Comparison of ENCODE assay signal across 1 cellular context in genomic region chr19:12527034-12527836, GRCh38.
A peak's percentile ranks its signal among the peaks of the same experiment; 100 is the strongest.
TF ChIP-seq lines count a peak whose summit lies in the region.

No MANE protein-coding gene starts in this region.

TF ChIP-seq in K562, 482 proteins besides CTCF, POLR2A, EP300 and RAD21 (continued from another document):
- TF ChIP-seq, protein P1, sequence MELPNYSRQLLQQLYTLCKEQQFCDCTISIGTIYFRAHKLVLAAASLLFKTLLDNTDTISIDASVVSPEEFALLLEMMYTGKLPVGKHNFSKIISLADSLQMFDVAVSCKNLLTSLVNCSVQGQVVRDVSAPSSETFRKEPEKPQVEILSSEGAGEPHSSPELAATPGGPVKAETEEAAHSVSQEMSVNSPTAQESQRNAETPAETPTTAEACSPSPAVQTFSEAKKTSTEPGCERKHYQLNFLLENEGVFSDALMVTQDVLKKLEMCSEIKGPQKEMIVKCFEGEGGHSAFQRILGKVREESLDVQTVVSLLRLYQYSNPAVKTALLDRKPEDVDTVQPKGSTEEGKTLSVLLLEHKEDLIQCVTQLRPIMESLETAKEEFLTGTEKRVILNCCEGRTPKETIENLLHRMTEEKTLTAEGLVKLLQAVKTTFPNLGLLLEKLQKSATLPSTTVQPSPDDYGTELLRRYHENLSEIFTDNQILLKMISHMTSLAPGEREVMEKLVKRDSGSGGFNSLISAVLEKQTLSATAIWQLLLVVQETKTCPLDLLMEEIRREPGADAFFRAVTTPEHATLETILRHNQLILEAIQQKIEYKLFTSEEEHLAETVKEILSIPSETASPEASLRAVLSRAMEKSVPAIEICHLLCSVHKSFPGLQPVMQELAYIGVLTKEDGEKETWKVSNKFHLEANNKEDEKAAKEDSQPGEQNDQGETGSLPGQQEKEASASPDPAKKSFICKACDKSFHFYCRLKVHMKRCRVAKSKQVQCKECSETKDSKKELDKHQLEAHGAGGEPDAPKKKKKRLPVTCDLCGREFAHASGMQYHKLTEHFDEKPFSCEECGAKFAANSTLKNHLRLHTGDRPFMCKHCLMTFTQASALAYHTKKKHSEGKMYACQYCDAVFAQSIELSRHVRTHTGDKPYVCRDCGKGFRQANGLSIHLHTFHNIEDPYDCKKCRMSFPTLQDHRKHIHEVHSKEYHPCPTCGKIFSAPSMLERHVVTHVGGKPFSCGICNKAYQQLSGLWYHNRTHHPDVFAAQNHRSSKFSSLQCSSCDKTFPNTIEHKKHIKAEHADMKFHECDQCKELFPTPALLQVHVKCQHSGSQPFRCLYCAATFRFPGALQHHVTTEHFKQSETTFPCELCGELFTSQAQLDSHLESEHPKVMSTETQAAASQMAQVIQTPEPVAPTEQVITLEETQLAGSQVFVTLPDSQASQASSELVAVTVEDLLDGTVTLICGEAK (IDR thresholded peaks at IDR 0.05): peak; percentile 66
- TF ChIP-seq, protein P1 (CRISPR knock-in tag; IDR thresholded peaks at IDR 0.05): no peak
- TF ChIP-seq TSC22D4 (tag; IDR thresholded peaks at IDR 0.05): no peak
- TF ChIP-seq, protein P2, sequence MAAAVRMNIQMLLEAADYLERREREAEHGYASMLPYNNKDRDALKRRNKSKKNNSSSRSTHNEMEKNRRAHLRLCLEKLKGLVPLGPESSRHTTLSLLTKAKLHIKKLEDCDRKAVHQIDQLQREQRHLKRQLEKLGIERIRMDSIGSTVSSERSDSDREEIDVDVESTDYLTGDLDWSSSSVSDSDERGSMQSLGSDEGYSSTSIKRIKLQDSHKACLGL (CRISPR knock-in tag; IDR thresholded peaks at IDR 0.05; ENCODE audit: borderline replicate concordance, poor library complexity, severe bottlenecking): no peak
- TF ChIP-seq, protein P3, sequence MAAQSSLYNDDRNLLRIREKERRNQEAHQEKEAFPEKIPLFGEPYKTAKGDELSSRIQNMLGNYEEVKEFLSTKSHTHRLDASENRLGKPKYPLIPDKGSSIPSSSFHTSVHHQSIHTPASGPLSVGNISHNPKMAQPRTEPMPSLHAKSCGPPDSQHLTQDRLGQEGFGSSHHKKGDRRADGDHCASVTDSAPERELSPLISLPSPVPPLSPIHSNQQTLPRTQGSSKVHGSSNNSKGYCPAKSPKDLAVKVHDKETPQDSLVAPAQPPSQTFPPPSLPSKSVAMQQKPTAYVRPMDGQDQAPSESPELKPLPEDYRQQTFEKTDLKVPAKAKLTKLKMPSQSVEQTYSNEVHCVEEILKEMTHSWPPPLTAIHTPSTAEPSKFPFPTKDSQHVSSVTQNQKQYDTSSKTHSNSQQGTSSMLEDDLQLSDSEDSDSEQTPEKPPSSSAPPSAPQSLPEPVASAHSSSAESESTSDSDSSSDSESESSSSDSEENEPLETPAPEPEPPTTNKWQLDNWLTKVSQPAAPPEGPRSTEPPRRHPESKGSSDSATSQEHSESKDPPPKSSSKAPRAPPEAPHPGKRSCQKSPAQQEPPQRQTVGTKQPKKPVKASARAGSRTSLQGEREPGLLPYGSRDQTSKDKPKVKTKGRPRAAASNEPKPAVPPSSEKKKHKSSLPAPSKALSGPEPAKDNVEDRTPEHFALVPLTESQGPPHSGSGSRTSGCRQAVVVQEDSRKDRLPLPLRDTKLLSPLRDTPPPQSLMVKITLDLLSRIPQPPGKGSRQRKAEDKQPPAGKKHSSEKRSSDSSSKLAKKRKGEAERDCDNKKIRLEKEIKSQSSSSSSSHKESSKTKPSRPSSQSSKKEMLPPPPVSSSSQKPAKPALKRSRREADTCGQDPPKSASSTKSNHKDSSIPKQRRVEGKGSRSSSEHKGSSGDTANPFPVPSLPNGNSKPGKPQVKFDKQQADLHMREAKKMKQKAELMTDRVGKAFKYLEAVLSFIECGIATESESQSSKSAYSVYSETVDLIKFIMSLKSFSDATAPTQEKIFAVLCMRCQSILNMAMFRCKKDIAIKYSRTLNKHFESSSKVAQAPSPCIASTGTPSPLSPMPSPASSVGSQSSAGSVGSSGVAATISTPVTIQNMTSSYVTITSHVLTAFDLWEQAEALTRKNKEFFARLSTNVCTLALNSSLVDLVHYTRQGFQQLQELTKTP (IDR thresholded peaks at IDR 0.05; ENCODE audit: low read depth in 1 of 2, partially characterized antibody in 2 of 2): peak in 1 of 2 experiments; percentile 63
- TF ChIP-seq SOX6 (IDR thresholded peaks at IDR 0.05): peak; percentile 81
- no peak for TF ChIP-seq ZBTB33 (CRISPR knock-in tag; IDR thresholded peaks at IDR 0.05)
- no peak for TF ChIP-seq ARID1B (IDR thresholded peaks at IDR 0.05)
- TF ChIP-seq, protein P4, sequence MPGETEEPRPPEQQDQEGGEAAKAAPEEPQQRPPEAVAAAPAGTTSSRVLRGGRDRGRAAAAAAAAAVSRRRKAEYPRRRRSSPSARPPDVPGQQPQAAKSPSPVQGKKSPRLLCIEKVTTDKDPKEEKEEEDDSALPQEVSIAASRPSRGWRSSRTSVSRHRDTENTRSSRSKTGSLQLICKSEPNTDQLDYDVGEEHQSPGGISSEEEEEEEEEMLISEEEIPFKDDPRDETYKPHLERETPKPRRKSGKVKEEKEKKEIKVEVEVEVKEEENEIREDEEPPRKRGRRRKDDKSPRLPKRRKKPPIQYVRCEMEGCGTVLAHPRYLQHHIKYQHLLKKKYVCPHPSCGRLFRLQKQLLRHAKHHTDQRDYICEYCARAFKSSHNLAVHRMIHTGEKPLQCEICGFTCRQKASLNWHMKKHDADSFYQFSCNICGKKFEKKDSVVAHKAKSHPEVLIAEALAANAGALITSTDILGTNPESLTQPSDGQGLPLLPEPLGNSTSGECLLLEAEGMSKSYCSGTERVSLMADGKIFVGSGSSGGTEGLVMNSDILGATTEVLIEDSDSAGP (CRISPR knock-in tag; IDR thresholded peaks at IDR 0.05): no peak
- no peak for TF ChIP-seq SMARCE1 (IDR thresholded peaks at IDR 0.05)
- TF ChIP-seq ZNF263 (CRISPR knock-in tag; IDR thresholded peaks at IDR 0.05; ENCODE audit: borderline replicate concordance): no peak
- no peak for TF ChIP-seq STAT5B (CRISPR knock-in tag; IDR thresholded peaks at IDR 0.05)
- no peak for TF ChIP-seq FUS (optimal IDR thresholded peaks at IDR 0.05; ENCODE audit: low read depth, low read length)
- TF ChIP-seq PTTG1 (tag; IDR thresholded peaks at IDR 0.05; ENCODE audit: low read depth): no peak
- no peak for TF ChIP-seq NFE2L1 (tag; IDR thresholded peaks at IDR 0.05; ENCODE audit: borderline replicate concordance, low read depth)
- TF ChIP-seq ZNF175 (CRISPR knock-in tag; IDR thresholded peaks at IDR 0.05; ENCODE audit: low read depth): no peak
